22 cellular contexts compared by ENCODE assay signal in genomic region chr6:18368277-18369105, GRCh38.
"Had no signal": no experiment of that assay in that cellular context is flagged by ENCODE, and none has a peak within 500 bp of the region (broad histone marks: within the 10 kb centered on the region; RNA-seq: fewer than 3 reads in every experiment).

No MANE protein-coding gene starts in this region.

- H3K9me3 ChIP-seq: ovary, psoas muscle, sigmoid colon, transverse colon, vagina had no signal

- H3K27me3 ChIP-seq: dorsolateral prefrontal cortex, neural progenitor cell, ovary, sigmoid colon, transverse colon, vagina had no signal

- H2AFZ ChIP-seq: neural progenitor cell had no signal

- ATAC-seq: left lobe of liver; naive thymus-derived CD4-positive, alpha-beta T cell; psoas muscle; right cardiac atrium; stimulated activated naive B cell treated with anti-CD40 and anti-IgM and Interleukin-4, amounts not matched to agents 10 μg/mL and 1 μg/mL and 100 μg/mL, for 72 hours had no signal

- H3K36me3 ChIP-seq: neural progenitor cell, ovary, sigmoid colon, spleen, transverse colon, vagina had no signal

- H3K4me2 ChIP-seq: neural progenitor cell had no signal

- H3K27ac ChIP-seq: dorsolateral prefrontal cortex, neural progenitor cell, ovary, psoas muscle, sigmoid colon, spleen, transverse colon, vagina had no signal

- DNase-seq: dorsolateral prefrontal cortex; effector CD4-positive, alpha-beta T cell; hypothalamus; immature natural killer cell; mesenchymal stem cell; midbrain; naive thymus-derived CD4-positive, alpha-beta T cell; nucleus accumbens; ovary; psoas muscle; sigmoid colon; spleen; stimulated activated naive B cell treated with anti-CD40 and anti-IgM and Interleukin-4, amounts not matched to agents 10 μg/mL and 1 μg/mL and 100 μg/mL, for 72 hours; transverse colon had no signal

- H3K4me3 ChIP-seq: dorsolateral prefrontal cortex, lung, neural progenitor cell, ovary, psoas muscle, sigmoid colon, spleen, transverse colon, vagina had no signal

- H3K4me1 ChIP-seq: sigmoid colon, spleen, transverse colon, vagina had no signal

- FAIRE-seq: colon, frontal cortex, keratinocyte had no signal

- H3K9ac ChIP-seq: neural progenitor cell had no signal
